ENCODE assay signal across 20 cellular contexts in genomic region chr2:69715964-69716363, GRCh38. TPM values are rescaled to one million over a fixed set of nuclear protein-coding genes. Genes with fewer than 3 reads are reported as not detected.
A peak's percentile ranks its signal among the peaks of the same experiment; 100 is the strongest.
DNase-seq lines count a peak whose midpoint lies in the region; ATAC-seq, FAIRE-seq and TF ChIP-seq lines count a peak whose summit lies in the region.
"Had no signal": no experiment of that assay in that cellular context is flagged by ENCODE, and none has a peak within 500 bp of the region (broad histone marks: within the 10 kb centered on the region; RNA-seq: fewer than 3 reads in every experiment).

No MANE protein-coding gene starts in this region.

- TF ChIP-seq CTCF in A549 (IDR thresholded peaks at IDR 0.05) (no peak), foreskin keratinocyte (conservative IDR thresholded peaks at IDR 0.05) (no peak), coronary artery (IDR thresholded peaks at IDR 0.05) (no peak), stomach (IDR thresholded peaks at IDR 0.05) (no peak)

- DNase-seq in A549 (ENCODE audit: low read depth in 1 of 2, low spot score in 1 of 2) (peak in 1 of 2 experiments; percentile 17), amniotic epithelial cell (ENCODE audit: low read depth) (peak; percentile 38), foreskin keratinocyte (peak in 1 of 2 donors; percentile 47), coronary artery (ENCODE audit: low spot score) (no peak), stomach (no peak), Ammon's horn (ENCODE audit: low spot score) (no peak)
- no peak for DNase-seq in CD4-positive, CD25-positive, alpha-beta regulatory T cell
- DNase-seq: amygdala; effector CD8-positive, alpha-beta T cell; midbrain; NCI-H510A treated with DMSO at 0.1 percent for 48 hours; SK-N-SH had no signal

- FAIRE-seq in A549 (lab: Jason Lieb, UNC), result no peak

- H3K27me3 ChIP-seq in CD4-positive, CD25-positive, alpha-beta regulatory T cell (ENCODE audit: control insufficient read depth, insufficient read depth, low read length), result no peaks in the 10 kb centered on the region
- H3K27me3 ChIP-seq in foreskin keratinocyte (no peaks in the 10 kb centered on the region), stomach (no peaks in the 10 kb centered on the region)
- H3K27me3 ChIP-seq: esophagus muscularis mucosa had no signal

- POLR2A ChIA-PET in A549 (lab: Yijun Ruan, JAX), result no interaction called here

- CTCF ChIA-PET in A549 (lab: Yijun Ruan, JAX), result interaction anchor here (0.6 to 6.0 kb wide), 27 partner anchors 8 to 279 kb away, joined by 3 to 66 read pairs (median 5); partner anchors contain the start of genes AAK1, ANXA4 and NFU1

- WGBS in A549 (ENCODE audit: missing lambda C conversion rate), result 100% methylated on average over 1 of the region's 1 CpG
- 81 to 94% (median 89%) methylated on average over 1 of the region's 1 CpG for WGBS in stomach, 5 donors

- no peak for ATAC-seq in A549
- no peak for ATAC-seq in CD4-positive, CD25-positive, alpha-beta regulatory T cell (ENCODE audit: low read depth in 2 of 2)
- ATAC-seq in foreskin keratinocyte, result peak; percentile 32
- no peak for ATAC-seq in HG03354 (IDR thresholded peaks at IDR 0.05; ENCODE audit: poor library complexity, severe bottlenecking, unreplicated experiment)
- ATAC-seq: HCT116, left lobe of liver, WTC11 had no signal

- H3K4me3 Mint-ChIP-seq in CD4-positive, CD25-positive, alpha-beta regulatory T cell, result no peak overlapping the region
- H3K4me3 Mint-ChIP-seq: type B pancreatic cell, WTC11 had no signal

- peak overlapping the region in 2 of 3 donors; percentile 66 to 67 for H3K27ac Mint-ChIP-seq in CD4-positive, CD25-positive, alpha-beta regulatory T cell
- H3K27ac Mint-ChIP-seq: type B pancreatic cell, WTC11 had no signal

- H3K9me3 Mint-ChIP-seq in CD4-positive, CD25-positive, alpha-beta regulatory T cell, result peaks cover 0 to 1% (median 0%) of the 10 kb centered on the region in 7 donors
- H3K9me3 Mint-ChIP-seq: type B pancreatic cell had no signal

- no peaks in the 10 kb centered on the region for H3K27me3 Mint-ChIP-seq in CD4-positive, CD25-positive, alpha-beta regulatory T cell

- peaks cover 0 to 21% (median 9%) of the 10 kb centered on the region in 4 donors for H3K4me1 Mint-ChIP-seq in CD4-positive, CD25-positive, alpha-beta regulatory T cell

- H3K4me2 ChIP-seq in A549, result peak overlapping the region; percentile 44
- H3K4me2 ChIP-seq: SK-N-SH had no signal

- H3K4me3 ChIP-seq in A549 (no peak overlapping the region), coronary artery (no peak overlapping the region), stomach (no peak overlapping the region)
- H3K4me3 ChIP-seq in CD4-positive, CD25-positive, alpha-beta regulatory T cell (ENCODE audit: low read depth, low read length), result no peak overlapping the region
- H3K4me3 ChIP-seq: esophagus muscularis mucosa, prostate gland, skin epidermis had no signal

- no peak for TF ChIP-seq RAD21 in A549 (conservative IDR thresholded peaks at IDR 0.05 in 1 of 2, IDR thresholded peaks at IDR 0.05 in 1 of 2)

- H3K27ac ChIP-seq in A549 (peak overlapping the region; percentile 36 to 77; a peak in 5 of 6 replicates), foreskin keratinocyte (no peak overlapping the region), coronary artery (no peak overlapping the region), stomach (no peak overlapping the region)
- no peak overlapping the region for H3K27ac ChIP-seq in CD4-positive, CD25-positive, alpha-beta regulatory T cell (ENCODE audit: insufficient read depth, low read length, poor library complexity, severe bottlenecking)
- H3K27ac ChIP-seq: esophagus muscularis mucosa, prostate gland had no signal

- peaks cover 4% of the 10 kb centered on the region for H3K36me3 Mint-ChIP-seq in CD4-positive, CD25-positive, alpha-beta regulatory T cell
- H3K36me3 Mint-ChIP-seq: type B pancreatic cell, WTC11 had no signal

- H3K9me3 ChIP-seq in A549 (no peaks in the 10 kb centered on the region), stomach (no peaks in the 10 kb centered on the region)
- H3K9me3 ChIP-seq in CD4-positive, CD25-positive, alpha-beta regulatory T cell (ENCODE audit: control insufficient read depth in 2 of 2, low read length in 2 of 2), result no peaks in the 10 kb centered on the region
- H3K9me3 ChIP-seq: esophagus muscularis mucosa, prostate gland, SK-N-SH had no signal

- H3K36me3 ChIP-seq in CD4-positive, CD25-positive, alpha-beta regulatory T cell (ENCODE audit: control insufficient read depth, insufficient read depth, low read length), result no peaks in the 10 kb centered on the region
- H3K36me3 ChIP-seq in stomach, result no peaks in the 10 kb centered on the region
- H3K36me3 ChIP-seq: esophagus muscularis mucosa, prostate gland had no signal

- TF ChIP-seq POLR2A in A549 (IDR thresholded peaks at IDR 0.05; ENCODE audit: low read length) (no peak), stomach (IDR thresholded peaks at IDR 0.05) (no peak)

- TF ChIP-seq EP300 in A549 (IDR thresholded peaks at IDR 0.05) (no peak), stomach (IDR thresholded peaks at IDR 0.05) (no peak)

- H3K4me1 ChIP-seq in A549 (peaks cover 35% of the 10 kb centered on the region), foreskin keratinocyte (no peaks in the 10 kb centered on the region), stomach (peaks cover 0 to 9% (median 6%) of the 10 kb centered on the region in 4 donors)
- H3K4me1 ChIP-seq in CD4-positive, CD25-positive, alpha-beta regulatory T cell (ENCODE audit: control insufficient read depth, insufficient read depth, low read length, poor library complexity, severe bottlenecking), result peaks cover 11% of the 10 kb centered on the region
- H3K4me1 ChIP-seq: prostate gland had no signal

- intact Hi-C loops in stomach (cut with DNase I; ENCODE audit: low total_unique reads), result loop anchor here (10.0 kb wide), 1 partner anchor 151 kb away; no protein-coding TSS in a partner anchor

TF ChIP-seq in A549, 52 proteins besides CTCF, POLR2A, EP300 and RAD21 (continues in another document):
- TF ChIP-seq FOSL2 (IDR thresholded peaks at IDR 0.05) (no peak), FOSL2 (CRISPR knock-in tag; IDR thresholded peaks at IDR 0.05) (no peak), TP53 (CRISPR knock-in tag; IDR thresholded peaks at IDR 0.05) (no peak), MAFK (IDR thresholded peaks at IDR 0.05; ENCODE audit: partially characterized antibody) (no peak), RARB (CRISPR knock-in tag; IDR thresholded peaks at IDR 0.05) (no peak), ATOH8 (CRISPR knock-in tag; IDR thresholded peaks at IDR 0.05; ENCODE audit: low read depth) (no peak), MAZ (IDR thresholded peaks at IDR 0.05; ENCODE audit: borderline replicate concordance, low read depth, low read length) (no peak), TFCP2L1 (CRISPR knock-in tag; IDR thresholded peaks at IDR 0.05) (no peak), REST (IDR thresholded peaks at IDR 0.05) (no peak), BCL3 (IDR thresholded peaks at IDR 0.05) (no peak)

RNA-seq across cellular contexts. Expression of gene ANXA4, which starts 26.0 kb away (rescaled TPM):
- polyA plus RNA-seq in A549 (2011; rRNA removed), result 341 and 360 TPM in 2 replicates
- polyA plus RNA-seq in A549 (2012; cell fraction: cytosol; rRNA removed), result 322 and 418 TPM in 2 replicates
- polyA plus RNA-seq in A549 (2012; cell fraction: nucleus; rRNA removed), result 154 and 191 TPM in 2 replicates
- 514 to 554 TPM (median 521 TPM) in 3 replicates for polyA plus RNA-seq in A549 (2017; fragmentation: RNase III; extraction: RNeasy Plus Mini Kit Qiagen cat#74134 plus additional on column Dnase treatment)
- 342 and 464 TPM in 2 replicates for polyA minus RNA-seq in A549 (2011; rRNA and poly(A)+ RNA removed)
- 16.5 TPM for total RNA-seq in CD4-positive, CD25-positive, alpha-beta regulatory T cell
- polyA plus RNA-seq in CD4-positive, CD25-positive, alpha-beta regulatory T cell, result 10 to 100 TPM; 21.5 to 36.8 (median 27.3) TPM
- 46.2 and 53.4 TPM in 2 replicates for total RNA-seq in foreskin keratinocyte
- 91.1 and 95.1 TPM in 2 replicates for polyA plus RNA-seq in foreskin keratinocyte
- 100 to 1,000 TPM in 2 of 5 donors, 10 to 100 TPM in 3; 40.8 to 193 (median 58.4) TPM for total RNA-seq in stomach
- polyA plus RNA-seq in stomach, result 100 to 1,000 TPM in 1 of 3 donors, 10 to 100 TPM in 2; 67.3 to 113 (median 94.3) TPM

Comparison
In these comparisons a context has a peak if more than half of its experiments do, and no peak if none do; other contexts are left out.
1. H3K27ac ChIP-seq: peak in A549 (2 of 2); none in CD4-positive, CD25-positive, alpha-beta regulatory T cell (single experiment), foreskin keratinocyte (single experiment), coronary artery (0 of 2) and stomach (0 of 5).